In the genomic region with DNA sequence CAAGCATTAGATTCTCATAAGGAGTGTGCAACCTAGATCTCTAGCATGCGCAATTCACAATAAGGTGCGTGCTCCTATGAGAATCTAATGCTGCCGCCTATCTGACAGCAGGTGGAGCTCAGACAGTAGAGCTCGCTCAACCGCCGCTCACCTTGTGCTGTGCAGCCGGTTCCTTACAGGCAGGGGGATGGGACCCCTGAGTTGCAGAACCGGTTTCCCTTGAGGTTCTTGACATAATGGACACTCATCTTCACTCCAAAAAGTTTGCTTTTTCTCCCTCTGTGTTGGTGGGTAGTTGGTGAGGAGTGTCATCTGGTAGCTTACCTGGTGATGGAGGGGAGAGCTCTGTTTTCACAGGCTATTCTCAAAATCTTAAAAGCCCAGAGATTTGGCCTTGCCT, we compare ENCODE assay signal across 13 cellular contexts.
A peak's percentile ranks its signal among the peaks of the same experiment; 100 is the strongest.
DNase-seq lines count a peak whose midpoint lies in the region; ATAC-seq and TF ChIP-seq lines count a peak whose summit lies in the region.
"Had no signal": no experiment of that assay in that cellular context is flagged by ENCODE, and none has a peak within 500 bp of the region (broad histone marks: within the 10 kb centered on the region; RNA-seq: fewer than 3 reads in every experiment).

No MANE protein-coding gene starts in this region.

- intact Hi-C loops in Calu3 (cut with micrococcal nuclease; ENCODE audit: unreplicated experiment) (loop anchor here (1.0 to 5.0 kb wide), 11 partner anchors 81 to 864 kb away; partner anchors contain the start of gene TBL1XR1), colonic mucosa (cut with DNase I) (no loop called here)

- DNase-seq in Calu3 (peak; percentile 92), NCI-H146 treated with DMSO at 0.1 percent for 48 hours (lab: John Stamatoyannopoulos, UW; ENCODE audit: unreplicated experiment) (peak; percentile 43), colonic mucosa (peak; percentile 66), mesothelial cell of epicardium (ENCODE audit: low spot score in 2 of 2, unreplicated experiment in 2 of 2) (peak; percentile 41 to 69), brain microvascular endothelial cell (no peak)
- DNase-seq: activated CD4-positive, CD25-positive, alpha-beta regulatory T cell treated with anti-CD3 and anti-CD28 coated beads, Interleukin-2, amount 50 U/mL, for 72 hours; activated T-cell treated with anti-CD3 and anti-CD28 coated beads, Interleukin-2, amount 50 U/mL, for 72 hours; aorta; Karpas-422; posterior cingulate gyrus had no signal

- H3K36me3 ChIP-seq in colonic mucosa (no peaks in the 10 kb centered on the region), brain microvascular endothelial cell (replicated peaks) (no peaks in the 10 kb centered on the region)

- no peaks in the 10 kb centered on the region for H3K27me3 ChIP-seq in colonic mucosa
- no peaks in the 10 kb centered on the region for H3K27me3 ChIP-seq in brain microvascular endothelial cell (replicated peaks)

- H3K9me3 Mint-ChIP-seq in Calu3 (ENCODE audit: low read depth, unreplicated experiment): no peaks in the 10 kb centered on the region
- peaks cover 8% of the 10 kb centered on the region for H3K9me3 Mint-ChIP-seq in mesothelial cell of epicardium

- H3K4me1 ChIP-seq in colonic mucosa: peaks cover 5% of the 10 kb centered on the region

- H3K4me1 Mint-ChIP-seq in Calu3 (ENCODE audit: low read depth, unreplicated experiment) (peaks cover 37% of the 10 kb centered on the region), mesothelial cell of epicardium (peaks cover 42% of the 10 kb centered on the region)

- H3K36me3 Mint-ChIP-seq in Calu3 (ENCODE audit: insufficient read depth, unreplicated experiment): peaks cover 15% of the 10 kb centered on the region
- peaks cover 4% of the 10 kb centered on the region for H3K36me3 Mint-ChIP-seq in mesothelial cell of epicardium

- CTCF ChIA-PET in Calu3 (lab: Charles Lee): interaction anchor here (0.6 to 1.6 kb wide), 13 partner anchors 48 to 864 kb away, joined by 3 to 9 read pairs (median 4); no protein-coding TSS in a partner anchor

- H3K27me3 Mint-ChIP-seq in Calu3 (ENCODE audit: unreplicated experiment) (no peaks in the 10 kb centered on the region), mesothelial cell of epicardium (ENCODE audit: low read depth) (no peaks in the 10 kb centered on the region)

- H3K27ac Mint-ChIP-seq in Calu3 (ENCODE audit: unreplicated experiment) (no peak overlapping the region), mesothelial cell of epicardium (peak overlapping the region; percentile 53)
- H3K27ac Mint-ChIP-seq: activated T-cell treated with anti-CD3 and anti-CD28 coated beads, Interleukin-2, amount 50 U/mL, for 72 hours had no signal

- no peak for ATAC-seq in GM18498 (IDR thresholded peaks at IDR 0.05; ENCODE audit: unreplicated experiment)
- ATAC-seq in GM19351 (IDR thresholded peaks at IDR 0.05; ENCODE audit: unreplicated experiment): no peak
- no peak for ATAC-seq in GM18519 (IDR thresholded peaks at IDR 0.05; ENCODE audit: low FRiP score, unreplicated experiment)
- ATAC-seq: activated T-cell treated with anti-CD3 and anti-CD28 coated beads, Interleukin-2, amount 50 U/mL, for 72 hours had no signal

- H3K4me3 Mint-ChIP-seq in Calu3 (ENCODE audit: low read depth, unreplicated experiment) (no peak overlapping the region), mesothelial cell of epicardium (no peak overlapping the region)
- H3K4me3 Mint-ChIP-seq: activated T-cell treated with anti-CD3 and anti-CD28 coated beads, Interleukin-2, amount 50 U/mL, for 72 hours had no signal

- TF ChIP-seq CTCF in Calu3 (IDR thresholded peaks at IDR 0.05; ENCODE audit: unreplicated experiment) (peak; percentile 72), colonic mucosa (IDR thresholded peaks at IDR 0.05) (peak; percentile 27), mesothelial cell of epicardium (IDR thresholded peaks at IDR 0.05; ENCODE audit: unreplicated experiment) (no peak), brain microvascular endothelial cell (IDR thresholded peaks at IDR 0.05; ENCODE audit: low read depth, low read length, missing control alignments) (no peak)

- H3K9ac ChIP-seq in colonic mucosa (ENCODE audit: low read depth in 2 of 2, low read length in 2 of 2): no peak overlapping the region

- H3K27ac ChIP-seq in colonic mucosa: no peak overlapping the region
- H3K27ac ChIP-seq in brain microvascular endothelial cell: no peak overlapping the region

- in situ Hi-C loops in brain microvascular endothelial cell (cut with HindIII; ENCODE audit: low pct_ligation_motif_present, low sequenced_read_pairs): no loop called here

- H3K9me3 ChIP-seq in colonic mucosa: no peaks in the 10 kb centered on the region

- H3K4me3 ChIP-seq in colonic mucosa (no peak overlapping the region), brain microvascular endothelial cell (ENCODE audit: low read depth, low read length) (no peak overlapping the region)

- no TSS peak for BruUV-seq in Calu3 (replicated peaks; lab: Mats Ljungman, UMichigan)

Comparison
In these comparisons a context has a peak if more than half of its experiments do, and no peak if none do; other contexts are left out.
1. CTCF ChIP-seq: peak in Calu3 (single experiment) and colonic mucosa (single experiment); none in mesothelial cell of epicardium (single experiment) and brain microvascular endothelial cell (single experiment).